In genomic region chr1:94068831-94069648, GRCh38 we compare ENCODE assay signal across 8 cellular contexts. TPM values are rescaled to one million over a fixed set of nuclear protein-coding genes. Genes with fewer than 3 reads are reported as not detected.
DNase-seq lines count a peak whose midpoint lies in the region; ATAC-seq and TF ChIP-seq lines count a peak whose summit lies in the region.

No MANE protein-coding gene starts in this region.

- no peak overlapping the region for H3K4me3 ChIP-seq in HCT116 (replicated peaks in 1 of 2; ENCODE audit: low read depth in 1 of 2, low read length in 2 of 2)
- peak overlapping the region; percentile 14 for H3K4me3 ChIP-seq in SJCRH30
- H3K4me3 ChIP-seq in skeletal muscle satellite cell (ENCODE audit: low read length), result no peak overlapping the region

- DNase-seq in HCT116 (ENCODE audit: low read depth, low spot score) (no peak), SJCRH30 (peak; percentile 59 to 68), iris pigment epithelial cell (ENCODE audit: low read depth) (peak; percentile 83), GM13976 (ENCODE audit: low spot score) (no peak)

- H3K4me1 ChIP-seq in HCT116 (ENCODE audit: control insufficient read depth in 1 of 2, insufficient read depth in 2 of 2, low read length in 2 of 2), result peaks cover 34 to 45% of the 10 kb centered on the region in 2 experiments
- peaks cover 21% of the 10 kb centered on the region for H3K4me1 ChIP-seq in SJCRH30
- H3K4me1 ChIP-seq in skeletal muscle satellite cell (ENCODE audit: control insufficient read depth, insufficient read depth, low read length), result peaks cover 21% of the 10 kb centered on the region

- H4K20me1 ChIP-seq in HCT116 (ENCODE audit: insufficient read depth), result no peaks in the 10 kb centered on the region

- H3K9me3 ChIP-seq in HCT116 (ENCODE audit: control insufficient read depth in 1 of 2, insufficient read depth in 1 of 2, low read depth in 1 of 2, low read length in 2 of 2) (no peaks in the 10 kb centered on the region), SJCRH30 (replicated peaks) (no peaks in the 10 kb centered on the region), skeletal muscle satellite cell (replicated peaks; ENCODE audit: low read length) (no peaks in the 10 kb centered on the region)

- H3K27me3 ChIP-seq in HCT116 (ENCODE audit: insufficient read depth, low read length) (no peaks in the 10 kb centered on the region), SJCRH30 (no peaks in the 10 kb centered on the region), skeletal muscle satellite cell (ENCODE audit: control insufficient read depth, insufficient read depth, low read length) (no peaks in the 10 kb centered on the region)

- no peak for TF ChIP-seq POLR2A in HCT116 (IDR thresholded peaks at IDR 0.05; ENCODE audit: borderline replicate concordance, extremely low read depth, insufficient read depth, insufficient read length)

- in situ Hi-C loops in GM13976 (cut with MboI; ENCODE audit: low sequenced_read_pairs, unreplicated experiment), result no loop called here

- intact Hi-C loops in HCT116 (cut with micrococcal nuclease), result loop anchor here (10.0 kb wide), 1 partner anchor 116 kb away; no protein-coding TSS in a partner anchor

- no peak for TF ChIP-seq RAD21 in HCT116 (IDR thresholded peaks at IDR 0.05; ENCODE audit: low read depth)

- CTCF ChIA-PET in HCT116 (lab: Charles Lee), result interaction anchor here (1.1 to 2.3 kb wide), 6 partner anchors 24 to 267 kb away, joined by 3 to 22 read pairs (median 5); no protein-coding TSS in a partner anchor

- H3K9ac ChIP-seq in HCT116 (ENCODE audit: low read length), result 0 out of 2 replicates have a peak overlapping the region, but pooled peaks have one; percentile 7
- H3K9ac ChIP-seq in skeletal muscle satellite cell (ENCODE audit: low read depth, low read length), result peak overlapping the region; percentile 2

- H3K4me2 ChIP-seq in HCT116 (ENCODE audit: low read length) (peak overlapping the region; percentile 65), skeletal muscle satellite cell (ENCODE audit: low read length) (peak overlapping the region; percentile 7)

- BruUV-seq in HCT116 (replicated peaks; lab: Mats Ljungman, UMichigan), result no TSS peak

- RAD21 ChIA-PET in HCT116 (lab: Charles Lee; ENCODE audit: low non-redundant PET in 1 of 2, low total read pairs in 2 of 2, uncharacterized antibody in 2 of 2, unreplicated experiment in 2 of 2), result interaction anchor here (1.2 to 1.9 kb wide), 3 partner anchors 164 to 267 kb away, joined by 3 to 7 read pairs (median 5); no protein-coding TSS in a partner anchor

- H3K9me2 ChIP-seq in HCT116 (ENCODE audit: insufficient read depth), result no peaks in the 10 kb centered on the region

- no peaks in the 10 kb centered on the region for H3K79me2 ChIP-seq in HCT116 (ENCODE audit: insufficient read depth, low read length)

- POLR2A ChIA-PET in HCT116 (lab: Charles Lee), result interaction anchor here (0.8 to 3.0 kb wide), 11 partner anchors 24 to 267 kb away, joined by 3 to 27 read pairs (median 4); partner anchors contain the start of gene ARHGAP29

- ATAC-seq in HCT116 (peak; percentile 29), HG03432 (IDR thresholded peaks at IDR 0.05; ENCODE audit: unreplicated experiment) (no peak), GM19328 (IDR thresholded peaks at IDR 0.05; ENCODE audit: unreplicated experiment) (no peak), GM19351 (IDR thresholded peaks at IDR 0.05; ENCODE audit: unreplicated experiment) (no peak)

- H2AFZ ChIP-seq in HCT116 (ENCODE audit: low read depth, low read length, poor library complexity, severe bottlenecking), result no peak overlapping the region

- H3K27ac ChIP-seq in HCT116 (ENCODE audit: low read depth, low read length) (peak overlapping the region; percentile 20; the same call in 1 of the 2 replicates), SJCRH30 (peak overlapping the region; percentile 39; the same call in 1 of the 2 replicates)

- H3K36me3 ChIP-seq in HCT116 (ENCODE audit: control insufficient read depth in 1 of 2, insufficient read depth in 2 of 2, low read length in 2 of 2) (no peaks in the 10 kb centered on the region), SJCRH30 (no peaks in the 10 kb centered on the region), skeletal muscle satellite cell (ENCODE audit: insufficient read depth, low read length) (no peaks in the 10 kb centered on the region)

- TF ChIP-seq CTCF in HCT116 (IDR thresholded peaks at IDR 0.05 in 2 of 3, conservative IDR thresholded peaks at IDR 0.05 in 1 of 3; ENCODE audit: borderline replicate concordance in 1 of 3, insufficient read depth in 1 of 3, low read depth in 2 of 3, low read length in 2 of 3) (no peak), GM13976 (IDR thresholded peaks at IDR 0.05; ENCODE audit: borderline replicate concordance, control extremely low read depth, extremely low read depth, insufficient read depth, missing control alignments) (no peak)

TF ChIP-seq in HCT116, 20 proteins besides CTCF, POLR2A, EP300 and RAD21:
- TF ChIP-seq ZNF274 (IDR thresholded peaks at IDR 0.05; ENCODE audit: low read depth, low read length), result no peak
- peak; percentile 86 for TF ChIP-seq TCF7L2 (IDR thresholded peaks at IDR 0.05; ENCODE audit: borderline replicate concordance, extremely low read depth, insufficient read depth, insufficient read length)

RNA-seq across cellular contexts. Expression of gene ABCA4, which starts 51.9 kb away (rescaled TPM):
- total RNA-seq in HCT116 (2021; ENCODE audit: unreplicated experiment), result 0.22 TPM
- 0.22 and 0.39 TPM in 2 replicates for polyA plus RNA-seq in HCT116 (2012)
- total RNA-seq in SJCRH30 (2014; rRNA removed; shearing (Covaris generic)), result 0.08 TPM in 2 replicates
- 0.22 TPM in 1 of 2 replicates, not detected in the other for total RNA-seq in skeletal muscle satellite cell (2012; rRNA removed)

Comparison
In these comparisons a context has a peak if more than half of its experiments do, and no peak if none do; other contexts are left out.
1. DNase-seq: peak in SJCRH30 (2 of 2) and iris pigment epithelial cell (single experiment); none in HCT116 (single experiment) and GM13976 (single experiment).